39 cellular contexts compared by ENCODE assay signal in the genomic region with DNA sequence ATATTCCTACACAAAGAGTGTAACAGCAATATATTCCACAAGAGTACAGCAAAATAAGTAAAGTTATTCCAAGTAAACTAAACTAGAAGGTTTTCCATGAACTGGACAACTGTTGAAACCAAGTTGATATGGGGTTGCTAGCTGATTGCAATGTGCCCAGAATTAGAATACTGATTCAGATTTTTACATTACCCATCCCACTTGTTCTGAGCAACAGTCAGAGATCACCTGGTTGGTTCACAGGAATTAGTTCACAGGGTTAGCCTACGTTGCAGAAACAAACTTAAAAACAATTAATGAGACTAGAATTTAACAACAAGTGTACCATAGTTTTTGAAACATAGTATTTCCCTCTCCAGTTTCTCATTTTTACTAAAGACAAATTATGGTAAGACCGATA. TPM values are rescaled to one million over a fixed set of nuclear protein-coding genes. Genes with fewer than 3 reads are reported as not detected.
"Had no signal": no experiment of that assay in that cellular context is flagged by ENCODE, and none has a peak within 500 bp of the region (broad histone marks: within the 10 kb centered on the region; RNA-seq: fewer than 3 reads in every experiment).

No MANE protein-coding gene starts in this region.

- H3K4me3 Mint-ChIP-seq: activated naive CD4-positive, alpha-beta T cell treated with anti-CD3 and anti-CD28 coated beads for 36 hours; activated naive CD4-positive, alpha-beta T cell treated with anti-CD3 and anti-CD28 coated beads, Interleukin-2, amount 10 ng/mL, durations not matched to agents 7 days and 5 days; activated naive CD4-positive, alpha-beta T cell treated with anti-CD3 and anti-CD28 coated beads, Interleukin-2, amount 50 U/mL, for 24 hours; activated naive CD8-positive, alpha-beta T cell; activated naive CD8-positive, alpha-beta T cell treated with anti-CD3 and anti-CD28 coated beads, Interleukin-2, amount 10 ng/mL, durations not matched to agents 7 days and 5 days; activated T-cell treated with anti-CD3 and anti-CD28 coated beads, Interleukin-2, amount 50 U/mL, for 24 hours; activated T-cell treated with anti-CD3 and anti-CD28 coated beads, Interleukin-2, amount 50 U/mL, for 4 hours; activated T-cell treated with anti-CD3 and anti-CD28 coated beads, Interleukin-2, amount 50 U/mL, for 72 hours; activated T-helper 1 cell treated with anti-CD3 and anti-CD28 coated beads, Interleukin-12 subunit alpha, Interleukin-12 subunit beta, Interleukin-2, Interleukin-4 antibody, amounts not matched to agents 30 ng/mL and 10 ng/mL and 1 ng/mL, durations not matched to agents 14 hours and 24 hours and 36 hours; activated T-helper 17 cell treated with anti-CD3 and anti-CD28 coated beads, Interleukin-2, amount 50 U/mL, for 72 hours; brain; central memory CD8-positive, alpha-beta T cell had no signal

- H3K36me3 ChIP-seq: adrenal gland, ascending aorta, brain microvascular endothelial cell, breast epithelium, cardiac muscle cell had no signal

- DNase-seq: activated effector memory CD4-positive, alpha-beta T cell treated with anti-CD3 and anti-CD28 coated beads, Interleukin-2, amount 50 U/mL, for 16 hours; activated effector memory CD4-positive, alpha-beta T cell treated with Interleukin-2 at 50 U/mL for 16 hours; activated gamma-delta T cell; activated gamma-delta T cell treated with Interleukin-2 at 50 U/mL for 16 hours; activated naive CD4-positive, alpha-beta T cell; activated naive CD4-positive, alpha-beta T cell treated with anti-CD3 and anti-CD28 coated beads for 36 hours; activated naive CD4-positive, alpha-beta T cell treated with anti-CD3 and anti-CD28 coated beads, Interleukin-2, amount 10 ng/mL, durations not matched to agents 7 days and 5 days; activated naive CD4-positive, alpha-beta T cell treated with anti-CD3 and anti-CD28 coated beads, Interleukin-2, amount 50 U/mL, for 16 hours; activated naive CD4-positive, alpha-beta T cell treated with Interleukin-2 at 50 U/mL for 16 hours; activated naive CD8-positive, alpha-beta T cell treated with anti-CD3 and anti-CD28 coated beads, Interleukin-2, amount 10 ng/mL, durations not matched to agents 7 days and 5 days; activated T-cell treated with anti-CD3 and anti-CD28 coated beads for 4 hours; activated T-cell treated with anti-CD3 and anti-CD28 coated beads, Interleukin-2, amount 50 U/mL, for 1 hour; activated T-cell treated with anti-CD3 and anti-CD28 coated beads, Interleukin-2, amount 50 U/mL, for 24 hours; activated T-cell treated with anti-CD3 and anti-CD28 coated beads, Interleukin-2, amount 50 U/mL, for 4 hours; activated T-cell treated with anti-CD3 and anti-CD28 coated beads, Interleukin-2, amount 50 U/mL, for 48 hours; activated T-cell treated with anti-CD3 and anti-CD28 coated beads, Interleukin-2, amount 50 U/mL, for 72 hours; adrenal gland; amniotic stem cell; amygdala; anterior cingulate cortex; aorta; body of pancreas; brain microvascular endothelial cell; caudate nucleus; central memory CD4-positive, alpha-beta T cell; cerebellar nuclear complex had no signal

- H3K4me3 ChIP-seq: adrenal gland, ascending aorta, body of pancreas, breast epithelium, cardiac muscle cell had no signal

- H3K27me3 Mint-ChIP-seq: activated naive CD4-positive, alpha-beta T cell treated with anti-CD3 and anti-CD28 coated beads, Interleukin-2, amount 10 ng/mL, durations not matched to agents 7 days and 5 days; activated naive CD4-positive, alpha-beta T cell treated with anti-CD3 and anti-CD28 coated beads, Interleukin-2, amount 50 U/mL, for 24 hours; activated naive CD8-positive, alpha-beta T cell; activated naive CD8-positive, alpha-beta T cell treated with anti-CD3 and anti-CD28 coated beads, Interleukin-2, amount 10 ng/mL, durations not matched to agents 7 days and 5 days; activated T-cell treated with anti-CD3 and anti-CD28 coated beads, Interleukin-2, amount 50 U/mL, for 24 hours; activated T-helper 17 cell treated with anti-CD3 and anti-CD28 coated beads, Interleukin-2, amount 50 U/mL, for 72 hours; brain; central memory CD8-positive, alpha-beta T cell had no signal

- ATAC-seq: activated naive CD4-positive, alpha-beta T cell treated with anti-CD3 and anti-CD28 coated beads, Interleukin-2, amount 50 U/mL, for 72 hours; activated T-cell treated with anti-CD3 and anti-CD28 coated beads, Interleukin-2, amount 50 U/mL, for 4 hours; activated T-cell treated with anti-CD3 and anti-CD28 coated beads, Interleukin-2, amount 50 U/mL, for 72 hours; activated T-helper 17 cell treated with anti-CD3 and anti-CD28 coated beads, Interleukin-2, amount 50 U/mL, for 72 hours; body of pancreas had no signal

- H3K27ac ChIP-seq: adrenal gland, ascending aorta, body of pancreas, brain microvascular endothelial cell, breast epithelium, cardiac muscle cell had no signal

- H3K27me3 ChIP-seq: adrenal gland, ascending aorta, body of pancreas, brain microvascular endothelial cell, breast epithelium, cardiac muscle cell had no signal

- H3K27ac Mint-ChIP-seq: activated naive CD4-positive, alpha-beta T cell treated with anti-CD3 and anti-CD28 coated beads for 36 hours; activated naive CD4-positive, alpha-beta T cell treated with anti-CD3 and anti-CD28 coated beads, Interleukin-2, amount 10 ng/mL, durations not matched to agents 7 days and 5 days; activated naive CD4-positive, alpha-beta T cell treated with anti-CD3 and anti-CD28 coated beads, Interleukin-2, amount 50 U/mL, for 24 hours; activated naive CD4-positive, alpha-beta T cell treated with anti-CD3 and anti-CD28 coated beads, Interleukin-2, amount 50 U/mL, for 72 hours; activated naive CD8-positive, alpha-beta T cell; activated naive CD8-positive, alpha-beta T cell treated with anti-CD3 and anti-CD28 coated beads, Interleukin-2, amount 10 ng/mL, durations not matched to agents 7 days and 5 days; activated T-cell treated with anti-CD3 and anti-CD28 coated beads, Interleukin-2, amount 50 U/mL, for 24 hours; activated T-cell treated with anti-CD3 and anti-CD28 coated beads, Interleukin-2, amount 50 U/mL, for 72 hours; activated T-helper 1 cell treated with anti-CD3 and anti-CD28 coated beads, Interleukin-12 subunit alpha, Interleukin-12 subunit beta, Interleukin-2, Interleukin-4 antibody, amounts not matched to agents 30 ng/mL and 10 ng/mL and 1 ng/mL, durations not matched to agents 14 hours and 24 hours and 36 hours; activated T-helper 17 cell treated with anti-CD3 and anti-CD28 coated beads, Interleukin-2, amount 50 U/mL, for 72 hours; activated T-helper 2 cell treated with anti-CD3 and anti-CD28 coated beads, Interferon-gamma antibody, Interleukin-2, Interleukin-4, amounts not matched to agents 10 μg/mL and 5 μg/mL and 100 μg/mL, durations not matched to agents 14 hours and 24 hours and 36 hours; brain had no signal

- H3K4me1 ChIP-seq: breast epithelium had no signal

- H3K9me3 ChIP-seq: adrenal gland, ascending aorta, body of pancreas had no signal

- H3K9me3 Mint-ChIP-seq: activated T-helper 1 cell treated with anti-CD3 and anti-CD28 coated beads, Interleukin-12 subunit alpha, Interleukin-12 subunit beta, Interleukin-2, Interleukin-4 antibody, amounts not matched to agents 30 ng/mL and 10 ng/mL and 1 ng/mL, durations not matched to agents 14 hours and 24 hours and 36 hours; activated T-helper 17 cell treated with anti-CD3 and anti-CD28 coated beads, Interleukin-2, amount 50 U/mL, for 72 hours; activated T-helper 2 cell treated with anti-CD3 and anti-CD28 coated beads, Interferon-gamma antibody, Interleukin-2, Interleukin-4, amounts not matched to agents 10 μg/mL and 5 μg/mL and 100 μg/mL, durations not matched to agents 14 hours and 24 hours and 36 hours; central memory CD8-positive, alpha-beta T cell had no signal

RNA-seq across cellular contexts. Expression of gene PLN, which starts 54.2 kb away (rescaled TPM):
- total RNA-seq: activated naive CD4-positive, alpha-beta T cell treated with anti-CD3 and anti-CD28 coated beads for 36 hours; activated naive CD4-positive, alpha-beta T cell treated with anti-CD3 and anti-CD28 coated beads, Interleukin-2, amount 50 U/mL, for 72 hours; activated naive CD8-positive, alpha-beta T cell treated with anti-CD3 and anti-CD28 coated beads, Interleukin-2, amount 10 ng/mL, durations not matched to agents 7 days and 5 days; activated T-cell treated with anti-CD3 and anti-CD28 coated beads, Interleukin-2, amount 50 U/mL, for 72 hours; activated T-helper 1 cell treated with anti-CD3 and anti-CD28 coated beads, Interleukin-12 subunit alpha, Interleukin-12 subunit beta, Interleukin-2, Interleukin-4 antibody, amounts not matched to agents 30 ng/mL and 10 ng/mL and 1 ng/mL, durations not matched to agents 14 hours and 24 hours and 36 hours; activated T-helper 2 cell treated with anti-CD3 and anti-CD28 coated beads, Interferon-gamma antibody, Interleukin-2, Interleukin-4, amounts not matched to agents 10 μg/mL and 5 μg/mL and 100 μg/mL, durations not matched to agents 14 hours and 24 hours and 36 hours; bronchial epithelial cell; chondrocyte had no signal
